12 cellular contexts compared by ENCODE assay signal in the genomic region with DNA sequence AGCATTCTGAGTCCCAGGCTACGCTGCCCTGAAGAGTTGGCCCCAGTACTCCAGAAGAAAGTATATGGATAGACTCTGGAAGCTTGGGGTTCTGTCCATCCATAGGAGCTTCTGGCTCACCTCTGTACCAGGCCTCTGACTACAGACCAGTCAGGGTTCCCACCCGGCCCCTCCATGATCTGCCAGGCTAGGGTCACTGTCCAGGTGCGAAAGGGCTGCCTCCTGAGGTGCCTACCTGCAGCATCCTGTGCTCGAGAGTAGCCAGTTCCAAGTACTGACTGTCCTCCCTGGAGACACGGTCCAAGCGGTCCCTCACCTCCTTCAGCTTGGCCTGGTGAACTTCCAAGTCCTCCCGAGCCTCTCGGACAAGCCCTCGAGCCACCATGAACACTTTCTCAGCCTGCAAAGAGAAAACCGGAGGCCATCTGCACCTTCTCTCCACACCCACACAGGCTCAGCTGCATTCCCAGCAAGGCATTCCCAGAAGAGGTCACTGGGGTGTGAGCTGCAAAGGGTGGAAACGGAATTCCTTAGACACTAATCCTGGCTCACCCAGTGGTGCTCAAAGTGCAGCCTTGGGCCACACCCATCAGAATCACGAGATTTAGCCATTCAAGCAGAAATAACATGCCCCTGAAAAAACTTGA. TPM values are rescaled to one million over a fixed set of nuclear protein-coding genes. Genes with fewer than 3 reads are reported as not detected.
DNase-seq lines count a peak whose midpoint lies in the region; ATAC-seq and TF ChIP-seq lines count a peak whose summit lies in the region.
"Had no signal": no experiment of that assay in that cellular context is flagged by ENCODE, and none has a peak within 500 bp of the region (broad histone marks: within the 10 kb centered on the region; RNA-seq: fewer than 3 reads in every experiment).

No MANE protein-coding gene starts in this region.

- 51 to 54% methylated on average over 12 of the region's 12 CpGs for WGBS in esophagus, 2 donors

- intact Hi-C loops in cardiac septum (cut with DNase I): no loop called here
- intact Hi-C loops in vagina (cut with DNase I): loop anchor here (10.0 kb wide), 1 partner anchor 159 kb away; no protein-coding TSS in a partner anchor

- peaks cover 0 to 32% of the 10 kb centered on the region in 2 donors for H3K4me1 ChIP-seq in right atrium auricular region
- peaks cover 7 to 46% of the 10 kb centered on the region in 2 donors for H3K4me1 ChIP-seq in esophagus (ENCODE audit: control insufficient read depth in 2 of 2, insufficient read depth in 2 of 2, low read length in 1 of 2)
- peaks cover 62% of the 10 kb centered on the region for H3K4me1 ChIP-seq in vagina

- TF ChIP-seq CTCF in right atrium auricular region (IDR thresholded peaks at IDR 0.05) (no peak), vagina (IDR thresholded peaks at IDR 0.05) (no peak)

- H3K27me3 ChIP-seq in right atrium auricular region (no peaks in the 10 kb centered on the region), esophagus (ENCODE audit: control insufficient read depth in 1 of 2, insufficient read depth in 2 of 2, low read length in 2 of 2) (no peaks in the 10 kb centered on the region), vagina (no peaks in the 10 kb centered on the region)
- H3K27me3 ChIP-seq: pancreas had no signal

- ATAC-seq in GM21390 (IDR thresholded peaks at IDR 0.05; ENCODE audit: unreplicated experiment): no peak
- ATAC-seq: activated CD4-positive, CD25-positive, alpha-beta regulatory T cell treated with anti-CD3 and anti-CD28 coated beads, Interleukin-2, amount 50 U/mL, for 24 hours; pancreas had no signal

- H3K9me3 ChIP-seq in right atrium auricular region (no peaks in the 10 kb centered on the region), esophagus (ENCODE audit: control insufficient read depth in 2 of 2, insufficient read depth in 1 of 2, low read depth in 1 of 2, low read length in 1 of 2) (no peaks in the 10 kb centered on the region), vagina (no peaks in the 10 kb centered on the region)
- H3K9me3 ChIP-seq: pancreas had no signal

- DNase-seq in right atrium auricular region (ENCODE audit: low spot score) (peak; percentile 67), cardiac septum (ENCODE audit: low spot score) (no peak), myocyte (ENCODE audit: low read depth) (peak; percentile 86), vagina (ENCODE audit: extremely low spot score in 2 of 2) (no peak), Ammon's horn (ENCODE audit: low spot score) (no peak)
- no peak for DNase-seq in stimulated activated CD4-positive, alpha-beta T cell treated with anti-CD3 and anti-CD28 coated beads, Interleukin-4, amount 100 ng/mL, for 24 hours
- DNase-seq: glutamatergic neuron, NCI-H1105 treated with DMSO at 0.1 percent for 48 hours had no signal

- H3K4me3 ChIP-seq in right atrium auricular region (no peak overlapping the region), esophagus (ENCODE audit: low read depth in 1 of 2, low read length in 2 of 2) (peak overlapping the region; percentile 19 to 26), vagina (peak overlapping the region in 1 of 2 donors; percentile 22)
- H3K4me3 ChIP-seq: pancreas had no signal

- H3K36me3 ChIP-seq in right atrium auricular region: no peaks in the 10 kb centered on the region
- H3K36me3 ChIP-seq in esophagus (ENCODE audit: control insufficient read depth in 2 of 2, insufficient read depth in 2 of 2, low read length in 1 of 2): peaks cover 0 to 3% of the 10 kb centered on the region in 2 donors
- H3K36me3 ChIP-seq in vagina: no peaks in the 10 kb centered on the region

- TF ChIP-seq POLR2A in vagina (IDR thresholded peaks at IDR 0.05): no peak

- H3K27ac ChIP-seq in right atrium auricular region: peak overlapping the region in 1 of 2 donors; percentile 19
- peak overlapping the region; percentile 96 to 97 for H3K27ac ChIP-seq in esophagus (ENCODE audit: low read depth in 2 of 2, low read length in 1 of 2)
- peak overlapping the region; percentile 85 for H3K27ac ChIP-seq in vagina
- H3K27ac ChIP-seq: pancreas had no signal

RNA-seq across cellular contexts. Expression of a gene that starts 3.7 kb away (rescaled TPM):
- total RNA-seq in right atrium auricular region (10 to 100 TPM; 69.4 to 73.0 TPM), cardiac septum (43.4 TPM), myocyte (59.2 and 75.7 TPM in 2 replicates), vagina (257 TPM)
- 100 to 1,000 TPM in 1 of 2 donors, 10 to 100 TPM in 1; 73.4 to 298 TPM for polyA plus RNA-seq in esophagus
- polyA plus RNA-seq in myocyte (2012): 52.3 TPM

RNA-seq across cellular contexts. Expression of a gene that starts 6.3 kb away (rescaled TPM):
- 1 to 10 TPM; 8.4 to 9.2 TPM for total RNA-seq in right atrium auricular region
- 8.9 TPM for total RNA-seq in cardiac septum
- 10 to 100 TPM in 1 of 2 donors, 1 to 10 TPM in 1; 7.0 to 15.5 TPM for polyA plus RNA-seq in esophagus
- total RNA-seq in myocyte: 26.2 and 39.4 TPM in 2 replicates
- polyA plus RNA-seq in myocyte (2012): 26.5 TPM
- 11.5 TPM for total RNA-seq in vagina

RNA-seq across cellular contexts. Expression of a gene that starts 6.5 kb away (rescaled TPM):
- total RNA-seq in right atrium auricular region: 100 to 1,000 TPM; 194 to 286 TPM
- total RNA-seq in cardiac septum: 192 TPM
- polyA plus RNA-seq in esophagus: 100 to 1,000 TPM; 364 to 613 TPM
- total RNA-seq in myocyte: 195 and 221 TPM in 2 replicates
- 417 TPM for polyA plus RNA-seq in myocyte (2012)
- total RNA-seq in vagina: 251 TPM

RNA-seq across cellular contexts. Expression of a gene that starts 12.9 kb away (rescaled TPM):
- total RNA-seq in right atrium auricular region (1 to 10 TPM; 2.0 to 3.1 TPM), cardiac septum (4.1 TPM), myocyte (7.8 and 10.4 TPM in 2 replicates), vagina (13.8 TPM)
- 1 to 10 TPM; 4.9 to 5.7 TPM for polyA plus RNA-seq in esophagus
- polyA plus RNA-seq in myocyte (2012): 6.5 TPM

Comparison
In these comparisons a context has a peak if more than half of its experiments do, and no peak if none do; other contexts are left out.
1. DNase-seq: peak in right atrium auricular region (single experiment) and myocyte (single experiment); none in cardiac septum (single experiment), vagina (0 of 2), stimulated activated CD4-positive, alpha-beta T cell treated with anti-CD3 and anti-CD28 coated beads, Interleukin-4, amount 100 ng/mL, for 24 hours (single experiment) and Ammon's horn (single experiment).
2. H3K4me3 ChIP-seq: peak in esophagus (2 of 2); none in right atrium auricular region (0 of 2).